35 cellular contexts compared by ENCODE assay signal in genomic region chr6:110044093-110044492, GRCh38.
DNase-seq lines count a peak whose midpoint lies in the region; ATAC-seq, FAIRE-seq and TF ChIP-seq lines count a peak whose summit lies in the region.
"Had no signal": no experiment of that assay in that cellular context is flagged by ENCODE, and none has a peak within 500 bp of the region (broad histone marks: within the 10 kb centered on the region; RNA-seq: fewer than 3 reads in every experiment).

No MANE protein-coding gene starts in this region.

- H3K4me2 ChIP-seq in trophoblast cell (ENCODE audit: low read length), result no peak overlapping the region

- no peak overlapping the region for H2AFZ ChIP-seq in trophoblast cell (ENCODE audit: insufficient read depth, low read length, poor library complexity)
- H2AFZ ChIP-seq: parathyroid adenoma had no signal

- ATAC-seq in aorta (ENCODE audit: low FRiP score) (no peak), HG03095 (IDR thresholded peaks at IDR 0.05; ENCODE audit: unreplicated experiment) (no peak)
- ATAC-seq: activated CD4-positive, alpha-beta T cell treated with anti-CD3 and anti-CD28 coated beads for 36 hours; activated naive CD4-positive, alpha-beta T cell treated with anti-CD3 and anti-CD28 coated beads, Interleukin-2, amount 50 U/mL, for 72 hours; effector memory CD8-positive, alpha-beta T cell; left lung had no signal

- no peak overlapping the region for H4K91ac ChIP-seq in trophoblast cell (ENCODE audit: low read depth, low read length)

- no peak overlapping the region for H4K12ac ChIP-seq in trophoblast cell (ENCODE audit: low read depth, low read length)

- H3K4me3 Mint-ChIP-seq in activated naive CD4-positive, alpha-beta T cell treated with anti-CD3 and anti-CD28 coated beads, Interleukin-2, amount 10 ng/mL, durations not matched to agents 7 days and 5 days, result no peak overlapping the region
- H3K4me3 Mint-ChIP-seq: activated CD4-positive, alpha-beta T cell treated with anti-CD3 and anti-CD28 coated beads for 36 hours; CD4-positive, CD25-positive, alpha-beta regulatory T cell; effector memory CD8-positive, alpha-beta T cell; neural crest cell had no signal

- no peaks in the 10 kb centered on the region for H3K79me2 ChIP-seq in trophoblast cell (ENCODE audit: control insufficient read depth, insufficient read depth, low read length, poor library complexity)
- H3K79me2 ChIP-seq: parathyroid adenoma had no signal

- no peaks in the 10 kb centered on the region for H3K9me3 Mint-ChIP-seq in activated naive CD4-positive, alpha-beta T cell treated with anti-CD3 and anti-CD28 coated beads, Interleukin-2, amount 10 ng/mL, durations not matched to agents 7 days and 5 days
- H3K9me3 Mint-ChIP-seq: activated naive CD4-positive, alpha-beta T cell treated with anti-CD3 and anti-CD28 coated beads, Interleukin-2, amount 50 U/mL, for 72 hours; activated T-helper 2 cell treated with anti-CD3 and anti-CD28 coated beads, Interferon-gamma antibody, Interleukin-2, Interleukin-4, amounts not matched to agents 10 μg/mL and 5 μg/mL and 100 μg/mL, durations not matched to agents 14 hours and 24 hours and 36 hours; effector memory CD8-positive, alpha-beta T cell; neural crest cell had no signal

- WGBS in trophoblast cell (ENCODE audit: extremely low coverage, insufficient coverage, insufficient read length), result no CpG with 5 or more reads among the region's 6 CpGs
- 72 to 76% methylated on average over 6 of the region's 6 CpGs for WGBS in aorta, 2 donors

- no peak overlapping the region for H2BK120ac ChIP-seq in trophoblast cell (ENCODE audit: insufficient read depth, low read length, poor library complexity)

- intact Hi-C loops in aorta (cut with DNase I), result loop anchor here in 1 of 2 donors (5.0 kb wide), 1 partner anchor 517 kb away; no protein-coding TSS in a partner anchor

- H3K36me3 ChIP-seq in bronchial epithelial cell (ENCODE audit: control insufficient read depth, insufficient read depth, low read length), result no peaks in the 10 kb centered on the region
- no peaks in the 10 kb centered on the region for H3K36me3 ChIP-seq in trophoblast cell (ENCODE audit: control insufficient read depth in 1 of 2, insufficient read depth in 2 of 2, low read length in 2 of 2)
- no peaks in the 10 kb centered on the region for H3K36me3 ChIP-seq in aorta (ENCODE audit: control insufficient read depth in 1 of 2, insufficient read depth in 2 of 2, low read length in 1 of 2)
- H3K36me3 ChIP-seq: cardiac muscle cell, left lung, Peyer's patch, suprapubic skin had no signal

- no peak overlapping the region for H3K27ac Mint-ChIP-seq in activated naive CD4-positive, alpha-beta T cell treated with anti-CD3 and anti-CD28 coated beads, Interleukin-2, amount 10 ng/mL, durations not matched to agents 7 days and 5 days
- H3K27ac Mint-ChIP-seq: activated CD4-positive, alpha-beta T cell treated with anti-CD3 and anti-CD28 coated beads for 36 hours; activated T-helper 2 cell treated with anti-CD3 and anti-CD28 coated beads, Interferon-gamma antibody, Interleukin-2, Interleukin-4, amounts not matched to agents 10 μg/mL and 5 μg/mL and 100 μg/mL, durations not matched to agents 14 hours and 24 hours and 36 hours had no signal

- no peak overlapping the region for H3K18ac ChIP-seq in trophoblast cell (ENCODE audit: low read length)

- H3K4ac ChIP-seq in trophoblast cell (ENCODE audit: low read depth, low read length), result no peak overlapping the region

- H3K4me1 ChIP-seq in trophoblast cell (ENCODE audit: control insufficient read depth in 1 of 2, insufficient read depth in 2 of 2, low read length in 2 of 2) (peaks cover 4 to 9% of the 10 kb centered on the region in 2 experiments), aorta (ENCODE audit: control insufficient read depth in 1 of 2, insufficient read depth in 2 of 2, low read length in 2 of 2) (no peaks in the 10 kb centered on the region)
- H3K4me1 ChIP-seq: parathyroid adenoma, Peyer's patch had no signal

- no peak overlapping the region for H3K14ac ChIP-seq in trophoblast cell (ENCODE audit: low read length)

- peaks cover 17% of the 10 kb centered on the region for H3K4me1 Mint-ChIP-seq in activated naive CD4-positive, alpha-beta T cell treated with anti-CD3 and anti-CD28 coated beads, Interleukin-2, amount 10 ng/mL, durations not matched to agents 7 days and 5 days

- H4K8ac ChIP-seq in trophoblast cell (ENCODE audit: low read depth, low read length), result no peak overlapping the region

- CTCF ChIA-PET in activated naive CD4-positive, alpha-beta T cell treated with anti-CD3 and anti-CD28 coated beads, Interleukin-2, amount 10 ng/mL, durations not matched to agents 7 days and 5 days (lab: Charles Lee), result interaction anchor here (1.3 to 9.7 kb wide), 3 partner anchors 9 to 346 kb away, joined by 3 to 225 read pairs (median 4); no protein-coding TSS in a partner anchor

- H3K4me3 ChIP-seq in bronchial epithelial cell (ENCODE audit: low read depth, low read length) (no peak overlapping the region), trophoblast cell (ENCODE audit: low read depth, low read length) (no peak overlapping the region), aorta (ENCODE audit: low read length in 2 of 2) (no peak overlapping the region)
- H3K4me3 ChIP-seq: cardiac muscle cell, left lung, Peyer's patch, skin epidermis, suprapubic skin had no signal

- H2BK5ac ChIP-seq in trophoblast cell (ENCODE audit: low read depth, low read length, poor library complexity), result no peak overlapping the region

- no peak for FAIRE-seq in bronchial epithelial cell (lab: Jason Lieb, UNC)
- FAIRE-seq: colon, H1, HTR-8/SVneo, islet of Langerhans had no signal

- H3K27me3 ChIP-seq in bronchial epithelial cell (ENCODE audit: control insufficient read depth, insufficient read depth, low read length) (no peaks in the 10 kb centered on the region), trophoblast cell (ENCODE audit: insufficient read depth, low read length) (no peaks in the 10 kb centered on the region), aorta (ENCODE audit: control insufficient read depth in 1 of 2, insufficient read depth in 2 of 2, low read length in 1 of 2) (no peaks in the 10 kb centered on the region)
- H3K27me3 ChIP-seq: cardiac muscle cell, left lung, Peyer's patch had no signal

- no peaks in the 10 kb centered on the region for H3K36me3 Mint-ChIP-seq in activated naive CD4-positive, alpha-beta T cell treated with anti-CD3 and anti-CD28 coated beads, Interleukin-2, amount 10 ng/mL, durations not matched to agents 7 days and 5 days
- H3K36me3 Mint-ChIP-seq: activated naive CD4-positive, alpha-beta T cell treated with anti-CD3 and anti-CD28 coated beads, Interleukin-2, amount 50 U/mL, for 72 hours; CD4-positive, CD25-positive, alpha-beta regulatory T cell had no signal

- H3K27ac ChIP-seq in trophoblast cell (ENCODE audit: low read depth, low read length) (no peak overlapping the region), aorta (ENCODE audit: low read depth in 1 of 2, low read length in 2 of 2) (no peak overlapping the region)
- H3K27ac ChIP-seq: cardiac muscle cell, parathyroid adenoma, Peyer's patch, skin epidermis, suprapubic skin, VCaP had no signal

- H2BK12ac ChIP-seq in trophoblast cell (ENCODE audit: low read length), result peak overlapping the region; percentile 83

- H3K9me3 ChIP-seq in trophoblast cell (ENCODE audit: insufficient read depth, low read depth, low read length) (peaks cover 2% of the 10 kb centered on the region), aorta (ENCODE audit: control insufficient read depth, low read length) (peaks cover 1% of the 10 kb centered on the region)
- H3K9me3 ChIP-seq: left lung, Peyer's patch, suprapubic skin had no signal

- no peak overlapping the region for H2AK5ac ChIP-seq in trophoblast cell (ENCODE audit: low read length)

- no peak for TF ChIP-seq CTCF in bronchial epithelial cell (IDR thresholded peaks at IDR 0.05; ENCODE audit: insufficient read depth, low read length, severe bottlenecking)

- DNase-seq in NCI-H345 (lab: John Stamatoyannopoulos, UW) (peak; percentile 35), NCI-H345 treated with DMSO at 0.1 percent for 48 hours (lab: John Stamatoyannopoulos, UW; ENCODE audit: unreplicated experiment) (no peak), NCI-H510A (lab: John Stamatoyannopoulos, UW) (peak; percentile 11), bronchial epithelial cell (ENCODE audit: low read depth) (peak; percentile 38), trophoblast cell (no peak), aorta (no peak)
- DNase-seq in activated naive CD4-positive, alpha-beta T cell treated with anti-CD3 and anti-CD28 coated beads, Interleukin-2, amount 10 ng/mL, durations not matched to agents 7 days and 5 days, result no peak
- DNase-seq: activated CD4-positive, alpha-beta T cell treated with anti-CD3 and anti-CD28 coated beads for 36 hours; activated CD8-positive, alpha-beta memory T cell treated with anti-CD3 and anti-CD28 coated beads for 24 hours; activated T-cell treated with anti-CD3 and anti-CD28 coated beads for 4 hours; anterior cingulate cortex; Calu3; CD4-positive, CD25-positive, alpha-beta regulatory T cell; effector memory CD8-positive, alpha-beta T cell; EL; KG1; left lung; NCI-H1436; NCI-H2081 treated with DMSO at 0.1 percent for 48 hours; Peyer's patch; SIG-M5; stimulated activated naive CD4-positive, alpha-beta T cell had no signal

- H3K79me1 ChIP-seq in trophoblast cell (ENCODE audit: low read length), result peaks cover 7% of the 10 kb centered on the region

- peaks cover 15% of the 10 kb centered on the region for H3K27me3 Mint-ChIP-seq in activated naive CD4-positive, alpha-beta T cell treated with anti-CD3 and anti-CD28 coated beads, Interleukin-2, amount 10 ng/mL, durations not matched to agents 7 days and 5 days
- H3K27me3 Mint-ChIP-seq: activated CD4-positive, alpha-beta T cell treated with anti-CD3 and anti-CD28 coated beads for 36 hours had no signal

- H3K9ac ChIP-seq in trophoblast cell (ENCODE audit: low read length), result no peak overlapping the region
- H3K9ac ChIP-seq: parathyroid adenoma had no signal

- H3K23ac ChIP-seq in trophoblast cell (ENCODE audit: low read length), result no peak overlapping the region

Comparison
In these comparisons a context has a peak if more than half of its experiments do, and no peak if none do; other contexts are left out.
1. DNase-seq: peak in NCI-H345 (single experiment), NCI-H510A (single experiment) and bronchial epithelial cell (single experiment); none in NCI-H345 treated with DMSO at 0.1 percent for 48 hours (single experiment), trophoblast cell (0 of 2), aorta (0 of 2) and activated naive CD4-positive, alpha-beta T cell treated with anti-CD3 and anti-CD28 coated beads, Interleukin-2, amount 10 ng/mL, durations not matched to agents 7 days and 5 days (single experiment).